ENCODE assay signal across 1 cellular context in the genomic region with DNA sequence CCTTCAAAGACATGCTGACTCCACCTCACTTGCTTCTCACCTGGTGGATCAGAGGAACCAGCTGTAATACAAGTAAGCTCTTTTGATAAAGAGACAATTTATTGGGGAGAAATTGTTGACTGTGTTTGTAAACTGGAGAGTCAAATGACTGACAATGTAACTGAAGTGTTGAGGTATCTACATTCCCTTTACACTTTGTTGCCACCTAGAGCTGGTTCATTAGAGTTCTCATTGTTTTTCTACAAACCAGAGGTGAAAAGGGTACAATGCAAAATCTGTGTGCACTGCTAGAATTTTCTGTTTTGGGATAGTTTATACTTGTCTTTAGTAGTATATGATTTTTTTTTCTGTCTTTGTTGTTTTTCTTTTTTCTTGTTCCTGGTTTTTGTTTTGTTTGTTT.
TF ChIP-seq lines count a peak whose summit lies in the region.

No MANE protein-coding gene starts in this region.

TF ChIP-seq in GM23338, 12 proteins besides CTCF, POLR2A, EP300 and RAD21 (continued from another document):
- TF ChIP-seq, protein P1, sequence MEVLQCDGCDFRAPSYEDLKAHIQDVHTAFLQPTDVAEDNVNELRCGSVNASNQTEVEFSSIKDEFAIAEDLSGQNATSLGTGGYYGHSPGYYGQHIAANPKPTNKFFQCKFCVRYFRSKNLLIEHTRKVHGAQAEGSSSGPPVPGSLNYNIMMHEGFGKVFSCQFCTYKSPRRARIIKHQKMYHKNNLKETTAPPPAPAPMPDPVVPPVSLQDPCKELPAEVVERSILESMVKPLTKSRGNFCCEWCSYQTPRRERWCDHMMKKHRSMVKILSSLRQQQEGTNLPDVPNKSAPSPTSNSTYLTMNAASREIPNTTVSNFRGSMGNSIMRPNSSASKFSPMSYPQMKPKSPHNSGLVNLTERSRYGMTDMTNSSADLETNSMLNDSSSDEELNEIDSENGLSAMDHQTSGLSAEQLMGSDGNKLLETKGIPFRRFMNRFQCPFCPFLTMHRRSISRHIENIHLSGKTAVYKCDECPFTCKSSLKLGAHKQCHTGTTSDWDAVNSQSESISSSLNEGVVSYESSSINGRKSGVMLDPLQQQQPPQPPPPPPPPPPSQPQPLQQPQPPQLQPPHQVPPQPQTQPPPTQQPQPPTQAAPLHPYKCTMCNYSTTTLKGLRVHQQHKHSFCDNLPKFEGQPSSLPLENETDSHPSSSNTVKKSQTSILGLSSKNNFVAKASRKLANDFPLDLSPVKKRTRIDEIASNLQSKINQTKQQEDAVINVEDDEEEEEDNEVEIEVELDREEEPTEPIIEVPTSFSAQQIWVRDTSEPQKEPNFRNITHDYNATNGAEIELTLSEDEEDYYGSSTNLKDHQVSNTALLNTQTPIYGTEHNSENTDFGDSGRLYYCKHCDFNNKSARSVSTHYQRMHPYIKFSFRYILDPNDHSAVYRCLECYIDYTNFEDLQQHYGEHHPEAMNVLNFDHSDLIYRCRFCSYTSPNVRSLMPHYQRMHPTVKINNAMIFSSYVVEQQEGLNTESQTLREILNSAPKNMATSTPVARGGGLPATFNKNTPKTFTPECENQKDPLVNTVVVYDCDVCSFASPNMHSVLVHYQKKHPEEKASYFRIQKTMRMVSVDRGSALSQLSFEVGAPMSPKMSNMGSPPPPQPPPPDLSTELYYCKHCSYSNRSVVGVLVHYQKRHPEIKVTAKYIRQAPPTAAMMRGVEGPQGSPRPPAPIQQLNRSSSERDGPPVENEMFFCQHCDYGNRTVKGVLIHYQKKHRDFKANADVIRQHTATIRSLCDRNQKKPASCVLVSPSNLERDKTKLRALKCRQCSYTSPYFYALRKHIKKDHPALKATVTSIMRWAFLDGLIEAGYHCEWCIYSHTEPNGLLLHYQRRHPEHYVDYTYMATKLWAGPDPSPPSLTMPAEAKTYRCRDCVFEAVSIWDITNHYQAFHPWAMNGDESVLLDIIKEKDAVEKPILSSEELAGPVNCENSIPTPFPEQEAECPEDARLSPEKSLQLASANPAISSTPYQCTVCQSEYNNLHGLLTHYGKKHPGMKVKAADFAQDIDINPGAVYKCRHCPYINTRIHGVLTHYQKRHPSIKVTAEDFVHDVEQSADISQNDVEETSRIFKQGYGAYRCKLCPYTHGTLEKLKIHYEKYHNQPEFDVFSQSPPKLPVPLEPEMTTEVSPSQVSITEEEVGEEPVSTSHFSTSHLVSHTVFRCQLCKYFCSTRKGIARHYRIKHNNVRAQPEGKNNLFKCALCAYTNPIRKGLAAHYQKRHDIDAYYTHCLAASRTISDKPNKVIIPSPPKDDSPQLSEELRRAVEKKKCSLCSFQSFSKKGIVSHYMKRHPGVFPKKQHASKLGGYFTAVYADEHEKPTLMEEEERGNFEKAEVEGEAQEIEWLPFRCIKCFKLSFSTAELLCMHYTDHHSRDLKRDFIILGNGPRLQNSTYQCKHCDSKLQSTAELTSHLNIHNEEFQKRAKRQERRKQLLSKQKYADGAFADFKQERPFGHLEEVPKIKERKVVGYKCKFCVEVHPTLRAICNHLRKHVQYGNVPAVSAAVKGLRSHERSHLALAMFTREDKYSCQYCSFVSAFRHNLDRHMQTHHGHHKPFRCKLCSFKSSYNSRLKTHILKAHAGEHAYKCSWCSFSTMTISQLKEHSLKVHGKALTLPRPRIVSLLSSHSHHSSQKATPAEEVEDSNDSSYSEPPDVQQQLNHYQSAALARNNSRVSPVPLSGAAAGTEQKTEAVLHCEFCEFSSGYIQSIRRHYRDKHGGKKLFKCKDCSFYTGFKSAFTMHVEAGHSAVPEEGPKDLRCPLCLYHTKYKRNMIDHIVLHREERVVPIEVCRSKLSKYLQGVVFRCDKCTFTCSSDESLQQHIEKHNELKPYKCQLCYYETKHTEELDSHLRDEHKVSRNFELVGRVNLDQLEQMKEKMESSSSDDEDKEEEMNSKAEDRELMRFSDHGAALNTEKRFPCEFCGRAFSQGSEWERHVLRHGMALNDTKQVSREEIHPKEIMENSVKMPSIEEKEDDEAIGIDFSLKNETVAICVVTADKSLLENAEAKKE (CRISPR knock-in tag; IDR thresholded peaks at IDR 0.05), result no peak
- TF ChIP-seq STAT1 (IDR thresholded peaks at IDR 0.05; ENCODE audit: unreplicated experiment), result no peak
- TF ChIP-seq, protein P2, sequence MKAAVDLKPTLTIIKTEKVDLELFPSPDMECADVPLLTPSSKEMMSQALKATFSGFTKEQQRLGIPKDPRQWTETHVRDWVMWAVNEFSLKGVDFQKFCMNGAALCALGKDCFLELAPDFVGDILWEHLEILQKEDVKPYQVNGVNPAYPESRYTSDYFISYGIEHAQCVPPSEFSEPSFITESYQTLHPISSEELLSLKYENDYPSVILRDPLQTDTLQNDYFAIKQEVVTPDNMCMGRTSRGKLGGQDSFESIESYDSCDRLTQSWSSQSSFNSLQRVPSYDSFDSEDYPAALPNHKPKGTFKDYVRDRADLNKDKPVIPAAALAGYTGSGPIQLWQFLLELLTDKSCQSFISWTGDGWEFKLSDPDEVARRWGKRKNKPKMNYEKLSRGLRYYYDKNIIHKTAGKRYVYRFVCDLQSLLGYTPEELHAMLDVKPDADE (IDR thresholded peaks at IDR 0.05), result no peak
- TF ChIP-seq ZNF114 (CRISPR knock-in tag; IDR thresholded peaks at IDR 0.05), result no peak
- TF ChIP-seq JUNB (IDR thresholded peaks at IDR 0.05; ENCODE audit: unreplicated experiment), result no peak
- TF ChIP-seq EZH2 (IDR thresholded peaks at IDR 0.05; ENCODE audit: low read depth, unreplicated experiment), result no peak
- TF ChIP-seq NANOG (IDR thresholded peaks at IDR 0.05; ENCODE audit: borderline replicate concordance), result no peak
TF ChIP-seq in GM23338: peak in this region for 0.
